Comparison of ENCODE assay signal across 17 cellular contexts in genomic region chr17:2187758-2188157, GRCh38.
DNase-seq lines count a peak whose midpoint lies in the region; ATAC-seq and TF ChIP-seq lines count a peak whose summit lies in the region.
"Had no signal": no experiment of that assay in that cellular context is flagged by ENCODE, and none has a peak within 500 bp of the region (broad histone marks: within the 10 kb centered on the region; RNA-seq: fewer than 3 reads in every experiment).

No MANE protein-coding gene starts in this region.

- H3K27me3 Mint-ChIP-seq in stimulated activated naive CD8-positive, alpha-beta T cell treated with anti-CD3 and anti-CD28 coated beads, Interleukin-15, Interleukin-2, amounts not matched to agents 100 ng/mL and 50 ng/mL, for 24 hours = no peaks in the 10 kb centered on the region
- no peaks in the 10 kb centered on the region for H3K27me3 Mint-ChIP-seq in activated T-helper 1 cell treated with anti-CD3 and anti-CD28 coated beads, Interleukin-12 subunit alpha, Interleukin-12 subunit beta, Interleukin-2, Interleukin-4 antibody, amounts not matched to agents 30 ng/mL and 10 ng/mL and 1 ng/mL, durations not matched to agents 14 hours and 24 hours and 36 hours (ENCODE audit: insufficient read depth)
- no peaks in the 10 kb centered on the region for H3K27me3 Mint-ChIP-seq in nephron (ENCODE audit: low read depth)
- H3K27me3 Mint-ChIP-seq: CD8-positive, alpha-beta memory T cell had no signal

- H3K4me3 Mint-ChIP-seq in stimulated activated naive CD8-positive, alpha-beta T cell treated with anti-CD3 and anti-CD28 coated beads, Interleukin-15, Interleukin-2, amounts not matched to agents 100 ng/mL and 50 ng/mL, for 24 hours = no peak overlapping the region
- H3K4me3 Mint-ChIP-seq in activated T-helper 1 cell treated with anti-CD3 and anti-CD28 coated beads, Interleukin-12 subunit alpha, Interleukin-12 subunit beta, Interleukin-2, Interleukin-4 antibody, amounts not matched to agents 30 ng/mL and 10 ng/mL and 1 ng/mL, durations not matched to agents 14 hours and 24 hours and 36 hours = no peak overlapping the region
- H3K4me3 Mint-ChIP-seq in nephron = no peak overlapping the region
- H3K4me3 Mint-ChIP-seq: CD8-positive, alpha-beta memory T cell had no signal

- intact Hi-C loops in activated T-helper 1 cell treated with anti-CD3 and anti-CD28 coated beads, Interleukin-12 subunit alpha, Interleukin-12 subunit beta, Interleukin-2, Interleukin-4 antibody, amounts not matched to agents 30 ng/mL and 10 ng/mL and 1 ng/mL, durations not matched to agents 14 hours and 24 hours and 36 hours (cut with micrococcal nuclease) = no loop called here

- H3K9me3 Mint-ChIP-seq in stimulated activated naive CD8-positive, alpha-beta T cell treated with anti-CD3 and anti-CD28 coated beads, Interleukin-15, Interleukin-2, amounts not matched to agents 100 ng/mL and 50 ng/mL, for 24 hours = no peaks in the 10 kb centered on the region
- H3K9me3 Mint-ChIP-seq in activated T-helper 1 cell treated with anti-CD3 and anti-CD28 coated beads, Interleukin-12 subunit alpha, Interleukin-12 subunit beta, Interleukin-2, Interleukin-4 antibody, amounts not matched to agents 30 ng/mL and 10 ng/mL and 1 ng/mL, durations not matched to agents 14 hours and 24 hours and 36 hours = no peaks in the 10 kb centered on the region
- H3K9me3 Mint-ChIP-seq in nephron = no peaks in the 10 kb centered on the region
- H3K9me3 Mint-ChIP-seq: CD8-positive, alpha-beta memory T cell had no signal

- H3K4me1 Mint-ChIP-seq in stimulated activated naive CD8-positive, alpha-beta T cell treated with anti-CD3 and anti-CD28 coated beads, Interleukin-15, Interleukin-2, amounts not matched to agents 100 ng/mL and 50 ng/mL, for 24 hours (ENCODE audit: low read depth) = peaks cover 27% of the 10 kb centered on the region
- peaks cover 43% of the 10 kb centered on the region for H3K4me1 Mint-ChIP-seq in activated T-helper 1 cell treated with anti-CD3 and anti-CD28 coated beads, Interleukin-12 subunit alpha, Interleukin-12 subunit beta, Interleukin-2, Interleukin-4 antibody, amounts not matched to agents 30 ng/mL and 10 ng/mL and 1 ng/mL, durations not matched to agents 14 hours and 24 hours and 36 hours (ENCODE audit: low read depth)
- H3K4me1 Mint-ChIP-seq in nephron = peaks cover 50% of the 10 kb centered on the region

- DNase-seq in stimulated activated naive CD8-positive, alpha-beta T cell treated with anti-CD3 and anti-CD28 coated beads, Interleukin-15, Interleukin-2, amounts not matched to agents 100 U/mL and 50 U/mL, for 24 hours = no peak
- no peak for DNase-seq in activated T-helper 1 cell treated with anti-CD3 and anti-CD28 coated beads, Interleukin-12 subunit alpha, Interleukin-12 subunit beta, Interleukin-2, Interleukin-4 antibody, amounts not matched to agents 30 ng/mL and 10 ng/mL and 1 ng/mL, durations not matched to agents 14 hours and 24 hours and 36 hours (ENCODE audit: low spot score)
- DNase-seq in NCI-H524 (lab: John Stamatoyannopoulos, UW) = no peak
- DNase-seq in GM03348 (ENCODE audit: low spot score) = no peak
- DNase-seq: ACHN; Calu3; CD8-positive, alpha-beta memory T cell; DMS153; NCI-H1105; NCI-H146; NCI-H2029; NCI-H526; Peyer's patch had no signal

- peaks cover 29% of the 10 kb centered on the region for H3K36me3 Mint-ChIP-seq in stimulated activated naive CD8-positive, alpha-beta T cell treated with anti-CD3 and anti-CD28 coated beads, Interleukin-15, Interleukin-2, amounts not matched to agents 100 ng/mL and 50 ng/mL, for 24 hours (ENCODE audit: low read depth)
- H3K36me3 Mint-ChIP-seq in activated T-helper 1 cell treated with anti-CD3 and anti-CD28 coated beads, Interleukin-12 subunit alpha, Interleukin-12 subunit beta, Interleukin-2, Interleukin-4 antibody, amounts not matched to agents 30 ng/mL and 10 ng/mL and 1 ng/mL, durations not matched to agents 14 hours and 24 hours and 36 hours (ENCODE audit: low read depth) = peaks cover 36% of the 10 kb centered on the region
- H3K36me3 Mint-ChIP-seq in nephron (ENCODE audit: low read depth) = peaks cover 64% of the 10 kb centered on the region

- no peak for ATAC-seq in stimulated activated naive CD8-positive, alpha-beta T cell treated with anti-CD3 and anti-CD28 coated beads, Interleukin-15, Interleukin-2, amounts not matched to agents 100 U/mL and 50 U/mL, for 24 hours
- no peak for ATAC-seq in GM21390 (IDR thresholded peaks at IDR 0.05; ENCODE audit: unreplicated experiment)
- ATAC-seq: HCT116 had no signal

- peak overlapping the region; percentile 12 for H3K27ac Mint-ChIP-seq in stimulated activated naive CD8-positive, alpha-beta T cell treated with anti-CD3 and anti-CD28 coated beads, Interleukin-15, Interleukin-2, amounts not matched to agents 100 ng/mL and 50 ng/mL, for 24 hours
- H3K27ac Mint-ChIP-seq in activated T-helper 1 cell treated with anti-CD3 and anti-CD28 coated beads, Interleukin-12 subunit alpha, Interleukin-12 subunit beta, Interleukin-2, Interleukin-4 antibody, amounts not matched to agents 30 ng/mL and 10 ng/mL and 1 ng/mL, durations not matched to agents 14 hours and 24 hours and 36 hours = peak overlapping the region; percentile 8
- peak overlapping the region in 2 of 3 experiments; percentile 41 to 44 for H3K27ac Mint-ChIP-seq in nephron

- no peak for TF ChIP-seq CTCF in nephron (IDR thresholded peaks at IDR 0.05; ENCODE audit: unreplicated experiment in 3 of 3)
